Comparison of ENCODE assay signal across 1 cellular context in genomic region chr14:99159341-99160340, GRCh38.
TF ChIP-seq lines count a peak whose summit lies in the region.

No MANE protein-coding gene starts in this region.

TF ChIP-seq in GM23338, 12 proteins besides CTCF, POLR2A, EP300 and RAD21 (continued from another document):
- TF ChIP-seq ZNF462 (CRISPR knock-in tag; IDR thresholded peaks at IDR 0.05) (no peak), ZNF331 (CRISPR knock-in tag; IDR thresholded peaks at IDR 0.05; ENCODE audit: low read depth) (no peak), REST (IDR thresholded peaks at IDR 0.05; ENCODE audit: unreplicated experiment) (no peak), CREB1 (CRISPR knock-in tag; IDR thresholded peaks at IDR 0.05; ENCODE audit: low read depth) (no peak), POLR2AphosphoS5 (IDR thresholded peaks at IDR 0.05; ENCODE audit: low read depth) (no peak), NANOG (IDR thresholded peaks at IDR 0.05; ENCODE audit: borderline replicate concordance) (no peak), EZH2 (IDR thresholded peaks at IDR 0.05; ENCODE audit: low read depth, unreplicated experiment) (no peak), EZH2phosphoT487 (IDR thresholded peaks at IDR 0.05; ENCODE audit: unreplicated experiment) (no peak), STAT1 (IDR thresholded peaks at IDR 0.05; ENCODE audit: unreplicated experiment) (no peak)
